In the genomic region with DNA sequence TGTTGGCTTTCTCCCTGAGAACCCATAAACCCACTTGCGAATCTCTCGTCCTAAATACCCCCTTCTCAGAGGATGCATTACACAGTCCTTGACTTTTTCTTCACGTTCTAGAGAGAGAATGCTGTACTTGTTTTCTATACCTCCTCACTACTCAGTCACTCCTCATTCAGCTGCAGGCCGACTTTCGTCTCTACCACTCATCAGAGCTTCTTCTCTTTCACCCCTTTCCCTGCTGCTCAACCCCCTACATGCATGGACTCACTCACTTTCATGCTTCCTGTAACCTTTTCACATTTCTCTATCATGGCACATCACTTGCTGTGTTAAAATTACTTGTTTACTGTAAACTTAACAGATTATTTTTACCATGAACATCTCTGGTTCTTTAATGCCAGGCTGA, we compare ENCODE assay signal across 17 cellular contexts. TPM values are rescaled to one million over a fixed set of nuclear protein-coding genes. Genes with fewer than 3 reads are reported as not detected.
DNase-seq lines count a peak whose midpoint lies in the region; ATAC-seq and TF ChIP-seq lines count a peak whose summit lies in the region.
"Had no signal": no experiment of that assay in that cellular context is flagged by ENCODE, and none has a peak within 500 bp of the region (broad histone marks: within the 10 kb centered on the region; RNA-seq: fewer than 3 reads in every experiment).

No MANE protein-coding gene starts in this region.

- peaks cover 8% of the 10 kb centered on the region for H3K9me3 Mint-ChIP-seq in activated CD4-positive, alpha-beta T cell treated with anti-CD3 and anti-CD28 coated beads, Interleukin-2, amount 10 ng/mL, durations not matched to agents 24 days and 14 days
- H3K9me3 Mint-ChIP-seq in stimulated activated effector memory CD8-positive, alpha-beta T cell treated with anti-CD3 and anti-CD28 coated beads, Interleukin-12 subunit alpha, Interleukin-12 subunit beta, amount 100 ng/mL, for 72 hours: no peaks in the 10 kb centered on the region
- H3K9me3 Mint-ChIP-seq: HFFc6 had no signal

- no peak for DNase-seq in activated CD4-positive, alpha-beta T cell treated with anti-CD3 and anti-CD28 coated beads, Interleukin-2, amount 10 ng/mL, durations not matched to agents 24 days and 14 days
- DNase-seq in activated CD4-positive, alpha-beta T cell treated with anti-CD3 and anti-CD28 coated beads for 48 hours: no peak
- no peak for DNase-seq in stimulated activated effector memory CD8-positive, alpha-beta T cell treated with anti-CD3 and anti-CD28 coated beads, Interleukin-12 subunit alpha, Interleukin-12 subunit beta, amount 100 ng/mL, for 72 hours (ENCODE audit: low spot score in 2 of 2)
- no peak for DNase-seq in substantia nigra (lab: John Stamatoyannopoulos, UW)
- DNase-seq in ascending aorta (ENCODE audit: low spot score in 2 of 2): no peak
- DNase-seq in right lobe of liver: no peak
- DNase-seq: activated CD4-positive, CD25-positive, alpha-beta regulatory T cell; body of pancreas; effector CD8-positive, alpha-beta T cell; foreskin keratinocyte; HFFc6; mesendoderm; NCI-H2029 treated with DMSO at 0.1 percent for 48 hours; nucleus accumbens; SK-N-SH had no signal

- H3K27me3 ChIP-seq in ascending aorta (no peaks in the 10 kb centered on the region), right lobe of liver (no peaks in the 10 kb centered on the region)
- H3K27me3 ChIP-seq: body of pancreas, foreskin keratinocyte had no signal

- H3K36me3 ChIP-seq in ascending aorta (no peaks in the 10 kb centered on the region), right lobe of liver (no peaks in the 10 kb centered on the region)

- peak overlapping the region; percentile 45 for H3K27ac Mint-ChIP-seq in activated CD4-positive, alpha-beta T cell treated with anti-CD3 and anti-CD28 coated beads, Interleukin-2, amount 10 ng/mL, durations not matched to agents 24 days and 14 days
- H3K27ac Mint-ChIP-seq in stimulated activated effector memory CD8-positive, alpha-beta T cell treated with anti-CD3 and anti-CD28 coated beads, Interleukin-12 subunit alpha, Interleukin-12 subunit beta, amount 100 ng/mL, for 72 hours: peak overlapping the region; percentile 47
- H3K27ac Mint-ChIP-seq: HFFc6 had no signal

- H3K9me3 ChIP-seq in ascending aorta (no peaks in the 10 kb centered on the region), right lobe of liver (no peaks in the 10 kb centered on the region)
- H3K9me3 ChIP-seq: body of pancreas, SK-N-SH had no signal

- H3K27ac ChIP-seq in substantia nigra (ENCODE audit: low read depth, low read length, poor library complexity, severe bottlenecking) (no peak overlapping the region), ascending aorta (no peak overlapping the region), right lobe of liver (no peak overlapping the region)
- H3K27ac ChIP-seq: body of pancreas, foreskin keratinocyte had no signal

- H3K4me1 ChIP-seq in ascending aorta (peaks cover 0 to 2% of the 10 kb centered on the region in 2 donors), right lobe of liver (peaks cover 0 to 18% (median 6%) of the 10 kb centered on the region in 4 donors)
- H3K4me1 ChIP-seq: body of pancreas, foreskin keratinocyte had no signal

- H3K36me3 Mint-ChIP-seq in activated CD4-positive, alpha-beta T cell treated with anti-CD3 and anti-CD28 coated beads, Interleukin-2, amount 10 ng/mL, durations not matched to agents 24 days and 14 days (ENCODE audit: low read depth): peaks cover 68% of the 10 kb centered on the region
- H3K36me3 Mint-ChIP-seq in stimulated activated effector memory CD8-positive, alpha-beta T cell treated with anti-CD3 and anti-CD28 coated beads, Interleukin-12 subunit alpha, Interleukin-12 subunit beta, amount 100 ng/mL, for 72 hours: peaks cover 79% of the 10 kb centered on the region

- intact Hi-C loops in activated CD4-positive, alpha-beta T cell treated with anti-CD3 and anti-CD28 coated beads, Interleukin-2, amount 10 ng/mL, durations not matched to agents 24 days and 14 days (cut with micrococcal nuclease): no loop called here
- intact Hi-C loops in ascending aorta (cut with DNase I) (no loop called here), right lobe of liver (cut with DNase I) (no loop called here)

- H3K4me1 Mint-ChIP-seq in activated CD4-positive, alpha-beta T cell treated with anti-CD3 and anti-CD28 coated beads, Interleukin-2, amount 10 ng/mL, durations not matched to agents 24 days and 14 days: peaks cover 40% of the 10 kb centered on the region
- peaks cover 66% of the 10 kb centered on the region for H3K4me1 Mint-ChIP-seq in stimulated activated effector memory CD8-positive, alpha-beta T cell treated with anti-CD3 and anti-CD28 coated beads, Interleukin-12 subunit alpha, Interleukin-12 subunit beta, amount 100 ng/mL, for 72 hours

- no peaks in the 10 kb centered on the region for H3K27me3 Mint-ChIP-seq in activated CD4-positive, alpha-beta T cell treated with anti-CD3 and anti-CD28 coated beads, Interleukin-2, amount 10 ng/mL, durations not matched to agents 24 days and 14 days

- no peak for TF ChIP-seq CTCF in ascending aorta (IDR thresholded peaks at IDR 0.05)
- no peak for TF ChIP-seq CTCF in right lobe of liver (IDR thresholded peaks at IDR 0.05)

- 95% methylated on average over 5 of the region's 5 CpGs for WGBS in right lobe of liver (ENCODE audit: insufficient coverage, low coverage, low lambda C conversion rate, missing lambda C conversion rate)

- no peak for TF ChIP-seq POLR2A in right lobe of liver (IDR thresholded peaks at IDR 0.05)

- H3K4me3 Mint-ChIP-seq in activated CD4-positive, alpha-beta T cell treated with anti-CD3 and anti-CD28 coated beads, Interleukin-2, amount 10 ng/mL, durations not matched to agents 24 days and 14 days: no peak overlapping the region
- H3K4me3 Mint-ChIP-seq in stimulated activated effector memory CD8-positive, alpha-beta T cell treated with anti-CD3 and anti-CD28 coated beads, Interleukin-12 subunit alpha, Interleukin-12 subunit beta, amount 100 ng/mL, for 72 hours: peak overlapping the region; percentile 32
- H3K4me3 Mint-ChIP-seq: HFFc6 had no signal

- H3K4me3 ChIP-seq in ascending aorta: no peak overlapping the region
- no peak overlapping the region for H3K4me3 ChIP-seq in right lobe of liver
- H3K4me3 ChIP-seq: body of pancreas had no signal

- ATAC-seq in GM21390 (IDR thresholded peaks at IDR 0.05; ENCODE audit: unreplicated experiment) (peak; percentile 57), HG03095 (IDR thresholded peaks at IDR 0.05; ENCODE audit: unreplicated experiment) (peak; percentile 50), right lobe of liver (no peak)
- peak; percentile 71 for ATAC-seq in stimulated activated effector memory CD8-positive, alpha-beta T cell treated with anti-CD3 and anti-CD28 coated beads, Interleukin-12 subunit alpha, Interleukin-12 subunit beta, amount 100 ng/mL, for 72 hours
- ATAC-seq: body of pancreas, foreskin keratinocyte had no signal

RNA-seq across cellular contexts. Expression of gene MDFIC, which starts 19.8 kb away (rescaled TPM):
- 172 and 175 TPM in 2 replicates for total RNA-seq in activated CD4-positive, alpha-beta T cell treated with anti-CD3 and anti-CD28 coated beads, Interleukin-2, amount 10 ng/mL, durations not matched to agents 24 days and 14 days
- total RNA-seq in ascending aorta (13.3 TPM), right lobe of liver (10 to 100 TPM in 4 of 6 experiments, 1 to 10 TPM in 2; 7.5 to 20.7 (median 13.4) TPM)

Comparison
In these comparisons a context has a peak if more than half of its experiments do, and no peak if none do; other contexts are left out.
1. ATAC-seq: peak in GM21390 (single experiment), HG03095 (single experiment) and stimulated activated effector memory CD8-positive, alpha-beta T cell treated with anti-CD3 and anti-CD28 coated beads, Interleukin-12 subunit alpha, Interleukin-12 subunit beta, amount 100 ng/mL, for 72 hours (single experiment); none in right lobe of liver (0 of 4).